Comparison of ENCODE assay signal across 14 cellular contexts in genomic region chr2:26185954-26186353, GRCh38. TPM values are rescaled to one million over a fixed set of nuclear protein-coding genes. Genes with fewer than 3 reads are reported as not detected.
A peak's percentile ranks its signal among the peaks of the same experiment; 100 is the strongest.
DNase-seq lines count a peak whose midpoint lies in the region; ATAC-seq and TF ChIP-seq lines count a peak whose summit lies in the region.
"Had no signal": no experiment of that assay in that cellular context is flagged by ENCODE, and none has a peak within 500 bp of the region (broad histone marks: within the 10 kb centered on the region; RNA-seq: fewer than 3 reads in every experiment).

No MANE protein-coding gene starts in this region.

- H3K27me3 ChIP-seq in CD8-positive, alpha-beta T cell (ENCODE audit: insufficient read depth, low read length) = no peaks in the 10 kb centered on the region
- H3K27me3 ChIP-seq in muscle layer of colon (ENCODE audit: control insufficient read depth in 1 of 2, insufficient read depth in 2 of 2, low read length in 2 of 2) = no peaks in the 10 kb centered on the region
- H3K27me3 ChIP-seq: Peyer's patch had no signal

- H3K27ac ChIP-seq in CD8-positive, alpha-beta T cell (ENCODE audit: low read depth, low read length) = no peak overlapping the region
- H3K27ac ChIP-seq in muscle layer of colon (ENCODE audit: low read depth, low read length) = no peak overlapping the region

- H3K4me1 ChIP-seq in CD8-positive, alpha-beta T cell (ENCODE audit: insufficient read depth, low read length) = peaks cover 9% of the 10 kb centered on the region
- peaks cover 5% of the 10 kb centered on the region for H3K4me1 ChIP-seq in muscle layer of colon (ENCODE audit: insufficient read depth, low read length)

- peak overlapping the region; percentile 88 for H3K4me3 Mint-ChIP-seq in CD8-positive, alpha-beta T cell
- peak overlapping the region; percentile 81 for H3K4me3 Mint-ChIP-seq in activated naive CD8-positive, alpha-beta T cell treated with anti-CD3 and anti-CD28 coated beads, Interleukin-2, amount 10 ng/mL, durations not matched to agents 7 days and 5 days

- no peaks in the 10 kb centered on the region for H3K9me3 ChIP-seq in CD8-positive, alpha-beta T cell (ENCODE audit: low read length)
- no peaks in the 10 kb centered on the region for H3K9me3 ChIP-seq in muscle layer of colon (ENCODE audit: low read length)
- H3K9me3 ChIP-seq: Peyer's patch had no signal

- H3K9me3 Mint-ChIP-seq in CD8-positive, alpha-beta T cell = no peaks in the 10 kb centered on the region
- no peaks in the 10 kb centered on the region for H3K9me3 Mint-ChIP-seq in activated naive CD8-positive, alpha-beta T cell treated with anti-CD3 and anti-CD28 coated beads, Interleukin-2, amount 10 ng/mL, durations not matched to agents 7 days and 5 days

- peaks cover 23% of the 10 kb centered on the region for H3K4me1 Mint-ChIP-seq in CD8-positive, alpha-beta T cell (ENCODE audit: low read depth)
- H3K4me1 Mint-ChIP-seq in activated naive CD8-positive, alpha-beta T cell treated with anti-CD3 and anti-CD28 coated beads, Interleukin-2, amount 10 ng/mL, durations not matched to agents 7 days and 5 days = peaks cover 14% of the 10 kb centered on the region

- POLR2A ChIA-PET in CD8-positive, alpha-beta T cell (lab: Charles Lee) = interaction anchor here (1.9 to 2.4 kb wide), 2 partner anchors 11 to 58 kb away, joined by 8 to 10 read pairs; partner anchors contain the start of genes HADHA and HADHB
- POLR2A ChIA-PET in activated naive CD8-positive, alpha-beta T cell treated with anti-CD3 and anti-CD28 coated beads, Interleukin-2, amount 10 ng/mL, durations not matched to agents 7 days and 5 days (lab: Charles Lee) = interaction anchor here (1.5 to 2.3 kb wide), 2 partner anchors 17 to 114 kb away, joined by 3 to 10 read pairs; no protein-coding TSS in a partner anchor

- DNase-seq in 8988T (peak; percentile 32), NCI-H2029 (lab: John Stamatoyannopoulos, UW) (no peak), SHP77 treated with DMSO at 0.1 percent for 48 hours (lab: John Stamatoyannopoulos, UW) (no peak), occipital lobe (lab: John Stamatoyannopoulos, UW) (no peak)
- no peak for DNase-seq in CD8-positive, alpha-beta T cell
- no peak for DNase-seq in activated naive CD8-positive, alpha-beta T cell treated with anti-CD3 and anti-CD28 coated beads, Interleukin-2, amount 10 ng/mL, durations not matched to agents 7 days and 5 days
- DNase-seq: activated naive CD4-positive, alpha-beta T cell; dermis blood vessel endothelial cell; Karpas-422; NCI-H2171 treated with DMSO at 0.1 percent for 48 hours had no signal

- H3K27me3 Mint-ChIP-seq in CD8-positive, alpha-beta T cell (ENCODE audit: low read depth) = peaks cover 3% of the 10 kb centered on the region
- H3K27me3 Mint-ChIP-seq in activated naive CD8-positive, alpha-beta T cell treated with anti-CD3 and anti-CD28 coated beads, Interleukin-2, amount 10 ng/mL, durations not matched to agents 7 days and 5 days = peaks cover 7% of the 10 kb centered on the region

- no peak for ATAC-seq in CD8-positive, alpha-beta T cell
- no peak for ATAC-seq in activated naive CD8-positive, alpha-beta T cell treated with anti-CD3 and anti-CD28 coated beads, Interleukin-2, amount 10 ng/mL, durations not matched to agents 7 days and 5 days (ENCODE audit: low read depth)
- ATAC-seq in HG02610 (IDR thresholded peaks at IDR 0.05; ENCODE audit: unreplicated experiment) = no peak

- peaks cover 7% of the 10 kb centered on the region for H3K36me3 Mint-ChIP-seq in CD8-positive, alpha-beta T cell
- no peaks in the 10 kb centered on the region for H3K36me3 Mint-ChIP-seq in activated naive CD8-positive, alpha-beta T cell treated with anti-CD3 and anti-CD28 coated beads, Interleukin-2, amount 10 ng/mL, durations not matched to agents 7 days and 5 days

- H3K36me3 ChIP-seq in CD8-positive, alpha-beta T cell (ENCODE audit: insufficient read depth, low read length) = peaks cover 4% of the 10 kb centered on the region
- H3K36me3 ChIP-seq in muscle layer of colon (ENCODE audit: insufficient read depth, low read length) = peaks cover 7% of the 10 kb centered on the region

- CTCF ChIA-PET in CD8-positive, alpha-beta T cell (lab: Charles Lee) = interaction anchor here (1.1 to 3.3 kb wide), 6 partner anchors 10 to 335 kb away, joined by 3 to 21 read pairs (median 9); partner anchors contain the start of genes GAREM2 and HADHB

- no peak for TF ChIP-seq CTCF in CD8-positive, alpha-beta T cell (IDR thresholded peaks at IDR 0.05)

- peak overlapping the region; percentile 39 for H3K9ac ChIP-seq in muscle layer of colon (ENCODE audit: low read length)

- intact Hi-C loops in CD8-positive, alpha-beta T cell (cut with DNase I, micrococcal nuclease) = loop anchor here (2.0 to 10.0 kb wide), 3 partner anchors 59 to 514 kb away; partner anchors contain the start of genes DTNB (in 2 of the 2), HADHA (in 2 of the 2) and HADHB (in 2 of the 2)

- H3K4me3 ChIP-seq in CD8-positive, alpha-beta T cell (ENCODE audit: low read depth, low read length) = no peak overlapping the region
- H3K4me3 ChIP-seq in muscle layer of colon (ENCODE audit: low read depth in 1 of 2, low read length in 2 of 2) = peak overlapping the region in 1 of 2 donors; percentile 56
- H3K4me3 ChIP-seq: lung had no signal

- peak overlapping the region; percentile 50 for H3K27ac Mint-ChIP-seq in CD8-positive, alpha-beta T cell
- no peak overlapping the region for H3K27ac Mint-ChIP-seq in activated naive CD8-positive, alpha-beta T cell treated with anti-CD3 and anti-CD28 coated beads, Interleukin-2, amount 10 ng/mL, durations not matched to agents 7 days and 5 days

RNA-seq across cellular contexts. Expression of gene GAREM2, which starts 13.1 kb away (rescaled TPM):
- 1 to 10 TPM; 2.5 to 4.8 TPM for total RNA-seq in CD8-positive, alpha-beta T cell
- 1 to 10 TPM; 4.1 to 4.9 TPM for total RNA-seq in activated naive CD8-positive, alpha-beta T cell treated with anti-CD3 and anti-CD28 coated beads, Interleukin-2, amount 10 ng/mL, durations not matched to agents 7 days and 5 days
- 7.0 TPM for total RNA-seq in occipital lobe

RNA-seq across cellular contexts. Expression of gene HADHA, which starts 58.5 kb away (rescaled TPM):
- 10 to 100 TPM; 66.8 to 69.4 TPM for total RNA-seq in CD8-positive, alpha-beta T cell
- total RNA-seq in activated naive CD8-positive, alpha-beta T cell treated with anti-CD3 and anti-CD28 coated beads, Interleukin-2, amount 10 ng/mL, durations not matched to agents 7 days and 5 days = 100 to 1,000 TPM; 104 to 113 TPM
- 89.1 TPM for total RNA-seq in occipital lobe

RNA-seq across cellular contexts. Expression of gene HADHB, which starts 58.8 kb away (rescaled TPM):
- 10 to 100 TPM; 26.0 to 26.1 TPM for total RNA-seq in CD8-positive, alpha-beta T cell
- 10 to 100 TPM; 68.1 to 72.7 TPM for total RNA-seq in activated naive CD8-positive, alpha-beta T cell treated with anti-CD3 and anti-CD28 coated beads, Interleukin-2, amount 10 ng/mL, durations not matched to agents 7 days and 5 days
- total RNA-seq in occipital lobe = 41.8 TPM
